Comparison of ENCODE assay signal across 8 cellular contexts in the genomic region with DNA sequence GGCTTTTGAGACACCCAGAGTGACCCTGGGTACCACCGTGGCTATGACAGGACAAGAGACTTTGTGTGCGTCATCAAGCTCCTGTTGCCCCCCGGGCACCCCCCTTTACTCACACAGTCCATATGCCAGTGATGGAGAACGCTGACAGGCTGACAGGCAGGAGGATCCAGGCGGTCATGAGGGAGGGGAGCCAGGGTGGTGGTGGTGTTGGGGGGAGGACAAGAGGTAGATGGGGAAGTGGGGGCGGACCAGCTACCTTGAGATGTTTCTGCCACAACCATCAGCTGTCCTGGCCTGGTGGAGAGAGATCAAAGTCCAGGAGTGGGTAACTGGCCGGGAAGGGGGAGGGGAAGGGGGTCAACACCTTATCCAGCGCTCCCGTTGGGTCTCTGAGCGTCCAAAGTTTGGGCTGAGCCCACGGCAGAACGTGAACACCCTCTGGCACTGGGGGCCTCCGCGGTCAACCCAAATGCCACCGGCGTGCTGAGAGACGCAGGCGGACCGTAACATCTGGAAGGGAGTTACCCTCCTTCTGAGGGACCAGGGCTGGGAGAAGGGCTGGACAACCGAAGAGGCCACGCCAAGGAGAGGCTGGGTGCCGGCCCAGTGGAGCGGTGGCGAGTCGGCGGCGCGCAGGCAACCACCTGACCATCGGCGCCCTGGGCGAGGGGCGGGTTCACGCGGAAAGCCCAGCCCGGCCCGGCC. TPM values are rescaled to one million over a fixed set of nuclear protein-coding genes. Genes with fewer than 3 reads are reported as not detected.
DNase-seq lines count a peak whose midpoint lies in the region; ATAC-seq, FAIRE-seq and TF ChIP-seq lines count a peak whose summit lies in the region.

No MANE protein-coding gene starts in this region.

- TF ChIP-seq RAD21 in H1 (IDR thresholded peaks at IDR 0.05 in 1 of 2, conservative IDR thresholded peaks at IDR 0.05 in 1 of 2; ENCODE audit: low read depth in 2 of 2, low read length in 2 of 2), result no peak

- H3K79me1 ChIP-seq in H1 (ENCODE audit: low read depth, low read length), result peaks cover 7% of the 10 kb centered on the region

- peak; percentile 42 for ATAC-seq in HG02885 (IDR thresholded peaks at IDR 0.05; ENCODE audit: poor library complexity, unreplicated experiment)
- peak; percentile 41 for ATAC-seq in RWPE2 (ENCODE audit: low read depth)

- H3K56ac ChIP-seq in H1 (replicated peaks; ENCODE audit: insufficient read length, low read depth, low read length), result no peak overlapping the region

- H2AFZ ChIP-seq in H1 (ENCODE audit: low read length), result peak overlapping the region; percentile 56; the same call in 1 of the 2 replicates

- H3K4me3 ChIP-seq in RWPE2 (ENCODE audit: severe bottlenecking) (peak overlapping the region; percentile 58), H1 (ENCODE audit: extremely low read depth in 1 of 4, insufficient read depth in 2 of 4, low read depth in 3 of 4, low read length in 4 of 4) (peak overlapping the region; percentile 62 to 89 (median 82))

- H3K18ac ChIP-seq in H1 (ENCODE audit: extremely low read depth, low read length), result peak overlapping the region; percentile 36; the same call in 1 of the 2 replicates

- CTCF ChIA-PET in activated naive CD4-positive, alpha-beta T cell treated with anti-CD3 and anti-CD28 coated beads for 36 hours (lab: Charles Lee), result interaction anchor here (0.6 to 1.0 kb wide), 2 partner anchors 16 to 34 kb away, joined by 3 read pairs; no protein-coding TSS in a partner anchor
- CTCF ChIA-PET in H1 (lab: Charles Lee; ENCODE audit: partially characterized antibody), result interaction anchor here (1.1 kb wide), 2 partner anchors 8 to 180 kb away, joined by 4 read pairs; no protein-coding TSS in a partner anchor

- H3K27me3 Mint-ChIP-seq in activated naive CD4-positive, alpha-beta T cell treated with anti-CD3 and anti-CD28 coated beads for 36 hours (ENCODE audit: low read depth), result no peaks in the 10 kb centered on the region
- no peaks in the 10 kb centered on the region for H3K27me3 Mint-ChIP-seq in mesothelial cell of epicardium (ENCODE audit: low read depth)

- peak in 1 of 2 experiments; percentile 12; a peak in 1 of 3 replicates for TF ChIP-seq POLR2A in H1 (IDR thresholded peaks at IDR 0.05; ENCODE audit: control extremely low read depth in 1 of 2, low read depth in 2 of 2, low read length in 2 of 2)

- TF ChIP-seq CTCF in RWPE2 (IDR thresholded peaks at IDR 0.05; ENCODE audit: poor library complexity, severe bottlenecking), result no peak
- no peak for TF ChIP-seq CTCF in H1 (IDR thresholded peaks at IDR 0.05; ENCODE audit: control extremely low read depth in 1 of 3, insufficient read depth in 1 of 3, low read depth in 1 of 3, low read length in 3 of 3)
- TF ChIP-seq CTCF in mesothelial cell of epicardium (IDR thresholded peaks at IDR 0.05; ENCODE audit: unreplicated experiment), result no peak
- no peak for TF ChIP-seq CTCF in GM10266 (IDR thresholded peaks at IDR 0.05; ENCODE audit: control insufficient read depth, insufficient read depth, low read depth, missing control alignments)

- peak overlapping the region; percentile 71 to 89 for H3K4me2 ChIP-seq in H1 (ENCODE audit: insufficient read depth in 1 of 2, low read depth in 2 of 2, low read length in 2 of 2)

- H3K9me3 ChIP-seq in RWPE2 (ENCODE audit: severe bottlenecking) (no peaks in the 10 kb centered on the region), H1 (ENCODE audit: insufficient read depth in 2 of 2, low read depth in 1 of 2, low read length in 1 of 2) (no peaks in the 10 kb centered on the region)

- H2AK5ac ChIP-seq in H1 (ENCODE audit: low read depth, low read length), result peak overlapping the region; percentile 17; the same call in 1 of the 2 replicates

- DNase-seq in activated naive CD4-positive, alpha-beta T cell treated with anti-CD3 and anti-CD28 coated beads for 36 hours, result no peak
- no peak for DNase-seq in activated naive CD4-positive, alpha-beta T cell treated with anti-CD3 and anti-CD28 coated beads, Interleukin-2, amount 50 U/mL, for 16 hours
- DNase-seq in RWPE2 (ENCODE audit: low spot score) (no peak), H1 (ENCODE audit: low read depth in 1 of 2, low spot score in 2 of 2) (no peak), mesothelial cell of epicardium (ENCODE audit: low spot score in 2 of 2, unreplicated experiment in 2 of 2) (no peak), ureter (ENCODE audit: low spot score) (peak; percentile 67), GM10266 (ENCODE audit: extremely low spot score) (no peak)

- no peak overlapping the region for H2BK15ac ChIP-seq in H1 (ENCODE audit: low read length)

- peaks cover 12% of the 10 kb centered on the region for H3K23me2 ChIP-seq in H1 (ENCODE audit: low read depth, low read length)

- H4K91ac ChIP-seq in H1 (replicated peaks; ENCODE audit: insufficient read length, low read length), result peak overlapping the region; percentile 56

- peaks cover 18% of the 10 kb centered on the region for H3K36me3 ChIP-seq in RWPE2 (ENCODE audit: low read depth)
- peaks cover 4 to 22% (median 6%) of the 10 kb centered on the region in 4 experiments; a peak in 5 of 8 replicates for H3K36me3 ChIP-seq in H1 (ENCODE audit: control insufficient read depth in 2 of 4, insufficient read depth in 4 of 4, low read length in 3 of 4)

- peaks cover 3% of the 10 kb centered on the region for H3K36me3 Mint-ChIP-seq in activated naive CD4-positive, alpha-beta T cell treated with anti-CD3 and anti-CD28 coated beads for 36 hours (ENCODE audit: low read depth)
- no peaks in the 10 kb centered on the region for H3K36me3 Mint-ChIP-seq in mesothelial cell of epicardium

- no peak overlapping the region for H3K14ac ChIP-seq in H1 (ENCODE audit: insufficient read length)

- peaks cover 0 to 10% of the 10 kb centered on the region in 2 experiments; a peak in 1 of 4 replicates for H3K79me2 ChIP-seq in H1 (ENCODE audit: control insufficient read depth in 1 of 2, insufficient read depth in 2 of 2, low read length in 2 of 2)

- WGBS in H1 (ENCODE audit: extremely low coverage in 1 of 2, insufficient coverage in 1 of 2, insufficient read length in 1 of 2, insufficient replicate concordance in 2 of 2, low coverage in 1 of 2, low lambda C conversion rate in 2 of 2, missing lambda C conversion rate in 1 of 2), 2 experiments, result 16% methylated on average over 30 of the region's 36 CpGs; no CpG with 5 or more reads in 1 of the 2 experiments

- H2BK5ac ChIP-seq in H1 (ENCODE audit: low read depth, low read length), result no peak overlapping the region

- H4K20me1 ChIP-seq in H1 (replicated peaks in 1 of 2; ENCODE audit: control insufficient read depth in 1 of 2, insufficient read depth in 2 of 2, low read length in 2 of 2), result peaks cover 0 to 11% of the 10 kb centered on the region in 2 experiments

- no peak overlapping the region for H3K4ac ChIP-seq in H1 (replicated peaks; ENCODE audit: insufficient read length, low read depth, low read length)

- H3K27me3 ChIP-seq in RWPE2 (ENCODE audit: insufficient read depth, poor library complexity, severe bottlenecking), result no peaks in the 10 kb centered on the region
- H3K27me3 ChIP-seq in H1 (replicated peaks in 1 of 4; ENCODE audit: control insufficient read depth in 3 of 4, extremely low read depth in 1 of 4, insufficient read depth in 3 of 4, low read length in 3 of 4), result no peaks in the 10 kb centered on the region

- POLR2A ChIA-PET in H1 (lab: Charles Lee; ENCODE audit: partially characterized antibody), result interaction anchor here (0.8 to 7.9 kb wide), 10 partner anchors 9 to 61 kb away, joined by 3 to 95 read pairs (median 8); partner anchors contain the start of genes C2orf68, GGCX, MAT2A and USP39

- H2BK12ac ChIP-seq in H1 (ENCODE audit: low read depth, low read length), result no peak overlapping the region

- no peak overlapping the region for H3K27ac Mint-ChIP-seq in activated naive CD4-positive, alpha-beta T cell treated with anti-CD3 and anti-CD28 coated beads for 36 hours
- peak overlapping the region; percentile 83 for H3K27ac Mint-ChIP-seq in mesothelial cell of epicardium

- H3K4me1 Mint-ChIP-seq in activated naive CD4-positive, alpha-beta T cell treated with anti-CD3 and anti-CD28 coated beads for 36 hours (ENCODE audit: low read depth), result peaks cover 29% of the 10 kb centered on the region
- peaks cover 33% of the 10 kb centered on the region for H3K4me1 Mint-ChIP-seq in mesothelial cell of epicardium

- H3K4me3 Mint-ChIP-seq in activated naive CD4-positive, alpha-beta T cell treated with anti-CD3 and anti-CD28 coated beads for 36 hours, result peak overlapping the region; percentile 73
- peak overlapping the region; percentile 79 for H3K4me3 Mint-ChIP-seq in mesothelial cell of epicardium

- H3K9me3 Mint-ChIP-seq in activated naive CD4-positive, alpha-beta T cell treated with anti-CD3 and anti-CD28 coated beads for 36 hours, result no peaks in the 10 kb centered on the region
- H3K9me3 Mint-ChIP-seq in mesothelial cell of epicardium, result no peaks in the 10 kb centered on the region

- H3K23ac ChIP-seq in H1 (ENCODE audit: insufficient read length), result no peak overlapping the region

- peak overlapping the region; percentile 48 to 65 (median 56) for H3K9ac ChIP-seq in H1 (replicated peaks in 1 of 4; ENCODE audit: extremely low read depth in 1 of 4, low read depth in 3 of 4, low read length in 3 of 4)

- H4K8ac ChIP-seq in H1 (ENCODE audit: extremely low read depth, insufficient read depth, low read length), result peak overlapping the region; percentile 87

- H4K5ac ChIP-seq in H1 (ENCODE audit: insufficient read length, low read depth, low read length), result peak overlapping the region; percentile 44

- intact Hi-C loops in activated naive CD4-positive, alpha-beta T cell treated with anti-CD3 and anti-CD28 coated beads for 36 hours (cut with micrococcal nuclease), result loop anchor here (1.0 to 2.0 kb wide), 4 partner anchors 10 to 63 kb away; partner anchors contain the start of genes C2orf68, GGCX and MAT2A

- H3K4me1 ChIP-seq in RWPE2 (ENCODE audit: insufficient read depth, poor library complexity, severe bottlenecking) (peaks cover 20% of the 10 kb centered on the region), H1 (replicated peaks in 1 of 4; ENCODE audit: control insufficient read depth in 3 of 4, insufficient read depth in 4 of 4, low read length in 3 of 4) (peaks cover 0 to 5% (median 2%) of the 10 kb centered on the region in 4 experiments; a peak in 5 of 7 replicates)

- FAIRE-seq in H1 (lab: Jason Lieb, UNC), result no peak

- TF ChIP-seq EP300 in H1 (IDR thresholded peaks at IDR 0.05; ENCODE audit: borderline replicate concordance in 1 of 2, low read depth in 2 of 2, low read length in 2 of 2), result no peak

- no peak overlapping the region for H2BK120ac ChIP-seq in H1 (replicated peaks; ENCODE audit: low read depth, low read length)

- H2BK20ac ChIP-seq in H1 (ENCODE audit: low read length), result no peak overlapping the region

- H3K27ac ChIP-seq in RWPE2 (ENCODE audit: poor library complexity, severe bottlenecking) (peak overlapping the region; percentile 5), H1 (ENCODE audit: low read depth, low read length) (no peak overlapping the region)

RNA-seq across cellular contexts. Expression of gene TMEM150A, which starts 0.6 kb away (rescaled TPM):
- under 1 TPM; 0.55 to 0.67 TPM for total RNA-seq in activated naive CD4-positive, alpha-beta T cell treated with anti-CD3 and anti-CD28 coated beads for 36 hours
- 19.8 and 22.4 TPM in 2 replicates for total RNA-seq in H1 (2021; fragmentation: NEBNext Ultra II Directional; extraction: Animal tissue kit (Norgen Biotek cat#: 25700))
- 29.9 and 42.6 TPM in 2 replicates for polyA plus RNA-seq in H1 (2011; rRNA removed)
- 21.6 TPM for polyA plus RNA-seq in H1 (2011; cell fraction: cytosol; rRNA removed)
- 95.9 TPM for polyA plus RNA-seq in H1 (2011; cell fraction: nucleus; rRNA removed)
- 12.3 to 22.2 TPM (median 20.1 TPM) in 4 replicates for polyA plus RNA-seq in H1 (2012, experiment 1 of 2)
- polyA plus RNA-seq in H1 (2012, experiment 2 of 2), result 19.3 TPM
- 17.5 TPM for polyA plus RNA-seq in H1 (2013, experiment 1 of 2)
- 17.1 TPM for polyA plus RNA-seq in H1 (2013, experiment 2 of 2)
- 12.1 and 19.4 TPM in 2 replicates for polyA minus RNA-seq in H1 (2011; rRNA and poly(A)+ RNA removed)
- polyA minus RNA-seq in H1 (2011; cell fraction: cytosol; rRNA and poly(A)+ RNA removed), result 5.9 TPM
- polyA minus RNA-seq in H1 (2011; cell fraction: nucleus; rRNA and poly(A)+ RNA removed), result 14.9 TPM
- 13.5 to 15.2 TPM (median 14.4 TPM) in 3 replicates for total RNA-seq in mesothelial cell of epicardium
- total RNA-seq in ureter, result 19.5 TPM

RNA-seq across cellular contexts. Expression of gene RNF181, which starts 6.4 kb away (rescaled TPM):
- total RNA-seq in activated naive CD4-positive, alpha-beta T cell treated with anti-CD3 and anti-CD28 coated beads for 36 hours, result 10 to 100 TPM; 86.8 to 96.1 TPM
- total RNA-seq in H1 (2021; fragmentation: NEBNext Ultra II Directional; extraction: Animal tissue kit (Norgen Biotek cat#: 25700)), result 97.2 and 99.5 TPM in 2 replicates
- polyA plus RNA-seq in H1 (2011; rRNA removed), result 398 and 514 TPM in 2 replicates
- polyA plus RNA-seq in H1 (2011; cell fraction: cytosol; rRNA removed), result 335 TPM
- polyA plus RNA-seq in H1 (2011; cell fraction: nucleus; rRNA removed), result 327 TPM
- 151 to 246 TPM (median 213 TPM) in 4 replicates for polyA plus RNA-seq in H1 (2012, experiment 1 of 2)
- 395 TPM for polyA plus RNA-seq in H1 (2012, experiment 2 of 2)
- polyA plus RNA-seq in H1 (2013, experiment 1 of 2), result 279 TPM
- polyA plus RNA-seq in H1 (2013, experiment 2 of 2), result 252 TPM
- polyA minus RNA-seq in H1 (2011; rRNA and poly(A)+ RNA removed), result 113 and 120 TPM in 2 replicates
- 36.7 TPM for polyA minus RNA-seq in H1 (2011; cell fraction: cytosol; rRNA and poly(A)+ RNA removed)
- 67.3 TPM for polyA minus RNA-seq in H1 (2011; cell fraction: nucleus; rRNA and poly(A)+ RNA removed)
- 76.6 to 87.4 TPM (median 82.8 TPM) in 3 replicates for total RNA-seq in mesothelial cell of epicardium
- total RNA-seq in ureter, result 115 TPM

RNA-seq across cellular contexts. Expression of gene C2orf68, which starts 9.9 kb away (rescaled TPM):
- total RNA-seq in activated naive CD4-positive, alpha-beta T cell treated with anti-CD3 and anti-CD28 coated beads for 36 hours, result 10 to 100 TPM; 29.3 to 31.0 TPM
- 40.9 and 46.3 TPM in 2 replicates for total RNA-seq in H1 (2021; fragmentation: NEBNext Ultra II Directional; extraction: Animal tissue kit (Norgen Biotek cat#: 25700))
- 47.2 and 49.4 TPM in 2 replicates for polyA plus RNA-seq in H1 (2011; rRNA removed)
- polyA plus RNA-seq in H1 (2011; cell fraction: cytosol; rRNA removed), result 46.6 TPM
- polyA plus RNA-seq in H1 (2011; cell fraction: nucleus; rRNA removed), result 55.1 TPM
- 33.5 to 45.1 TPM (median 40.7 TPM) in 4 replicates for polyA plus RNA-seq in H1 (2012, experiment 1 of 2)
- polyA plus RNA-seq in H1 (2012, experiment 2 of 2), result 27.8 TPM
- 58.4 TPM for polyA plus RNA-seq in H1 (2013, experiment 1 of 2)
- 57.9 TPM for polyA plus RNA-seq in H1 (2013, experiment 2 of 2)
- polyA minus RNA-seq in H1 (2011; rRNA and poly(A)+ RNA removed), result 57.6 and 59.6 TPM in 2 replicates
- polyA minus RNA-seq in H1 (2011; cell fraction: cytosol; rRNA and poly(A)+ RNA removed), result 30.2 TPM
- 34.8 TPM for polyA minus RNA-seq in H1 (2011; cell fraction: nucleus; rRNA and poly(A)+ RNA removed)
- 70.8 to 79.0 TPM (median 74.6 TPM) in 3 replicates for total RNA-seq in mesothelial cell of epicardium
- total RNA-seq in ureter, result 43.1 TPM

RNA-seq across cellular contexts. Expression of gene USP39, which starts 14.1 kb away (rescaled TPM):
- 10 to 100 TPM; 92.3 to 94.6 TPM for total RNA-seq in activated naive CD4-positive, alpha-beta T cell treated with anti-CD3 and anti-CD28 coated beads for 36 hours
- 86.2 and 90.4 TPM in 2 replicates for total RNA-seq in H1 (2021; fragmentation: NEBNext Ultra II Directional; extraction: Animal tissue kit (Norgen Biotek cat#: 25700))
- 76.3 and 81.5 TPM in 2 replicates for polyA plus RNA-seq in H1 (2011; rRNA removed)
- polyA plus RNA-seq in H1 (2011; cell fraction: cytosol; rRNA removed), result 86.9 TPM
- 92.2 TPM for polyA plus RNA-seq in H1 (2011; cell fraction: nucleus; rRNA removed)
- 85.0 to 100.0 TPM (median 91.1 TPM) in 4 replicates for polyA plus RNA-seq in H1 (2012, experiment 1 of 2)
- 68.2 TPM for polyA plus RNA-seq in H1 (2012, experiment 2 of 2)
- polyA plus RNA-seq in H1 (2013, experiment 1 of 2), result 70.1 TPM
- 70.8 TPM for polyA plus RNA-seq in H1 (2013, experiment 2 of 2)
- 111 and 121 TPM in 2 replicates for polyA minus RNA-seq in H1 (2011; rRNA and poly(A)+ RNA removed)
- polyA minus RNA-seq in H1 (2011; cell fraction: cytosol; rRNA and poly(A)+ RNA removed), result 43.4 TPM
- polyA minus RNA-seq in H1 (2011; cell fraction: nucleus; rRNA and poly(A)+ RNA removed), result 78.2 TPM
- total RNA-seq in mesothelial cell of epicardium, result 45.5 to 51.1 TPM (median 49.9 TPM) in 3 replicates
- total RNA-seq in ureter, result 45.1 TPM

RNA-seq across cellular contexts. Expression of gene VAMP5, which starts 17.7 kb away (rescaled TPM):
- 10 to 100 TPM; 18.4 to 21.8 TPM for total RNA-seq in activated naive CD4-positive, alpha-beta T cell treated with anti-CD3 and anti-CD28 coated beads for 36 hours
- 4.7 and 5.2 TPM in 2 replicates for total RNA-seq in H1 (2021; fragmentation: NEBNext Ultra II Directional; extraction: Animal tissue kit (Norgen Biotek cat#: 25700))
- polyA plus RNA-seq in H1 (2011; rRNA removed), result 13.4 and 14.2 TPM in 2 replicates
- 10.9 TPM for polyA plus RNA-seq in H1 (2011; cell fraction: cytosol; rRNA removed)
- 11.4 TPM for polyA plus RNA-seq in H1 (2011; cell fraction: nucleus; rRNA removed)
- polyA plus RNA-seq in H1 (2012, experiment 1 of 2), result 4.9 to 9.1 TPM (median 7.5 TPM) in 4 replicates
- 10.2 TPM for polyA plus RNA-seq in H1 (2012, experiment 2 of 2)
- polyA plus RNA-seq in H1 (2013, experiment 1 of 2), result 7.4 TPM
- polyA plus RNA-seq in H1 (2013, experiment 2 of 2), result 7.8 TPM
- polyA minus RNA-seq in H1 (2011; rRNA and poly(A)+ RNA removed), result 3.0 and 3.4 TPM in 2 replicates
- 1.8 TPM for polyA minus RNA-seq in H1 (2011; cell fraction: cytosol; rRNA and poly(A)+ RNA removed)
- not detected for polyA minus RNA-seq in H1 (2011; cell fraction: nucleus; rRNA and poly(A)+ RNA removed)
- total RNA-seq in mesothelial cell of epicardium (2.5 to 3.7 TPM (median 3.4 TPM) in 3 replicates), ureter (32.8 TPM)
